ENCODE assay signal across 3 cellular contexts in genomic region chr3:141708367-141708766, GRCh38.
TF ChIP-seq lines count a peak whose summit lies in the region.

No MANE protein-coding gene starts in this region.

TF ChIP-seq in SK-N-SH, 30 proteins besides CTCF, POLR2A, EP300 and RAD21:
- no peak for TF ChIP-seq USF2 (IDR thresholded peaks at IDR 0.05; ENCODE audit: borderline replicate concordance, low read depth, low read length)
- TF ChIP-seq GATA2 (CRISPR knock-in tag; IDR thresholded peaks at IDR 0.05), result no peak
- TF ChIP-seq MXI1 (IDR thresholded peaks at IDR 0.05; ENCODE audit: low read depth, low read length), result no peak
- no peak for TF ChIP-seq FOSL2 (IDR thresholded peaks at IDR 0.05; ENCODE audit: borderline replicate concordance, low read depth)
- TF ChIP-seq EZH2phosphoT487 (IDR thresholded peaks at IDR 0.05; ENCODE audit: borderline replicate concordance, low read depth), result no peak
- no peak for TF ChIP-seq JUND (IDR thresholded peaks at IDR 0.05)
- no peak for TF ChIP-seq RFX5 (IDR thresholded peaks at IDR 0.05; ENCODE audit: low read length)
- TF ChIP-seq, protein P1, sequence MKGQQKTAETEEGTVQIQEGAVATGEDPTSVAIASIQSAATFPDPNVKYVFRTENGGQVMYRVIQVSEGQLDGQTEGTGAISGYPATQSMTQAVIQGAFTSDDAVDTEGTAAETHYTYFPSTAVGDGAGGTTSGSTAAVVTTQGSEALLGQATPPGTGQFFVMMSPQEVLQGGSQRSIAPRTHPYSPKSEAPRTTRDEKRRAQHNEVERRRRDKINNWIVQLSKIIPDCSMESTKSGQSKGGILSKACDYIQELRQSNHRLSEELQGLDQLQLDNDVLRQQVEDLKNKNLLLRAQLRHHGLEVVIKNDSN (IDR thresholded peaks at IDR 0.05; ENCODE audit: borderline replicate concordance, low read depth), result no peak

TF ChIP-seq in SK-N-SH treated with all-trans-retinoic acid at 6 μM for 48 hours, 23 proteins besides CTCF, POLR2A, EP300 and RAD21:
- no peak for TF ChIP-seq TCF4 (CRISPR knock-in tag; IDR thresholded peaks at IDR 0.05; ENCODE audit: borderline replicate concordance)
- TF ChIP-seq ZNF8 (CRISPR knock-in tag; IDR thresholded peaks at IDR 0.05), result no peak
- TF ChIP-seq TSHZ2 (CRISPR knock-in tag; IDR thresholded peaks at IDR 0.05), result no peak
- TF ChIP-seq ZFP3 (CRISPR knock-in tag; IDR thresholded peaks at IDR 0.05), result no peak
- TF ChIP-seq ARNTL (CRISPR knock-in tag; IDR thresholded peaks at IDR 0.05; ENCODE audit: borderline replicate concordance, low read depth), result no peak
- no peak for TF ChIP-seq GLIS3 (CRISPR knock-in tag; IDR thresholded peaks at IDR 0.05)
- TF ChIP-seq ZNF70 (CRISPR knock-in tag; IDR thresholded peaks at IDR 0.05), result no peak
- TF ChIP-seq TOX (CRISPR knock-in tag; IDR thresholded peaks at IDR 0.05; ENCODE audit: borderline replicate concordance), result no peak
- TF ChIP-seq ESRRG (CRISPR knock-in tag; IDR thresholded peaks at IDR 0.05), result no peak
- no peak for TF ChIP-seq BACH2 (CRISPR knock-in tag; IDR thresholded peaks at IDR 0.05; ENCODE audit: borderline replicate concordance)
- no peak for TF ChIP-seq RARB (CRISPR knock-in tag; IDR thresholded peaks at IDR 0.05)
- no peak for TF ChIP-seq CSRNP3 (CRISPR knock-in tag; IDR thresholded peaks at IDR 0.05)
- no peak for TF ChIP-seq SNAI2 (CRISPR knock-in tag; IDR thresholded peaks at IDR 0.05)
- TF ChIP-seq ZFP30 (CRISPR knock-in tag; IDR thresholded peaks at IDR 0.05), result no peak

TF ChIP-seq in endothelial cell of umbilical vein, 7 proteins besides CTCF, POLR2A, EP300 and RAD21:
- TF ChIP-seq GATA2 (IDR thresholded peaks at IDR 0.05; ENCODE audit: insufficient read depth, insufficient read length, low read depth, low read length), result no peak
- TF ChIP-seq MAX (IDR thresholded peaks at IDR 0.05; ENCODE audit: insufficient read depth, insufficient read length), result no peak
- TF ChIP-seq FOS (IDR thresholded peaks at IDR 0.05; ENCODE audit: borderline replicate concordance, insufficient read depth, low read length), result no peak
- no peak for TF ChIP-seq EZH2 (IDR thresholded peaks at IDR 0.05; ENCODE audit: borderline replicate concordance, low read depth, low read length, severe bottlenecking)
- no peak for TF ChIP-seq MYC (IDR thresholded peaks at IDR 0.05; ENCODE audit: low read depth, low read length)
- TF ChIP-seq POLR2AphosphoS5 (IDR thresholded peaks at IDR 0.05; ENCODE audit: insufficient read depth, low read depth, low read length), result no peak
- no peak for TF ChIP-seq JUN (IDR thresholded peaks at IDR 0.05; ENCODE audit: borderline replicate concordance, insufficient read depth, insufficient read length, low read depth)
